In the genomic region with DNA sequence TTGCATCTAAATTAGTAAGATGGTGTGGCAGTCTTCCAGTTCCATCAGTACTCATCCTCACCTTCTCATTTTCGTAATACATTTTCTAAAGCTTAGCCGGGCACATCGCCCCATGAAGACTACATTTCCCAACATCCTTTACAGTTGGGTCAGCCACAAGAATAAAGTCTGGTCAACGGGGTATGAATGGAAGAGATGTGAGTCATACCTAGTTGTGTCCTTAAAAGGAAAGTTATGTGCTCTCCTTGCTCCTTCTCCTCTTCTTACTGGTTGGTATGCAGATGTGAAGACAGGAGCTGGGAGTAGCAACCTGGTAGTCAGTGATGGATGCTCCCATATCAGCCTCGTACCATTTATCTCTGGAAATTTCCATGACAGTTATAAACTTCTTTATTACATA, we compare ENCODE assay signal across 11 cellular contexts.
DNase-seq lines count a peak whose midpoint lies in the region; FAIRE-seq and TF ChIP-seq lines count a peak whose summit lies in the region.
"Had no signal": no experiment of that assay in that cellular context is flagged by ENCODE, and none has a peak within 500 bp of the region (broad histone marks: within the 10 kb centered on the region; RNA-seq: fewer than 3 reads in every experiment).

No MANE protein-coding gene starts in this region.

- CTCF ChIA-PET in HEK293T (lab: Yijun Ruan, JAX), result no interaction called here

- no peak for TF ChIP-seq CTCF in astrocyte of the spinal cord (IDR thresholded peaks at IDR 0.05; ENCODE audit: low read depth, low read length)

- FAIRE-seq in HTR-8/SVneo (lab: Jason Lieb, UNC), result peak; percentile 73

- H3K4me3 ChIP-seq in astrocyte of the spinal cord (ENCODE audit: low read depth, low read length), result no peak overlapping the region

- in situ Hi-C loops in astrocyte of the spinal cord (cut with HindIII; ENCODE audit: low sequenced_read_pairs) (no loop called here), KBM-7 (cut with MboI; ENCODE audit: low pct_unique_long_range_greater_than_20kb, low sequenced_read_pairs) (no loop called here)

- POLR2A ChIA-PET in HEK293T (lab: Yijun Ruan, JAX), result no interaction called here

- peak; percentile 70 for DNase-seq in AG20443 (ENCODE audit: low spot score)
- peak; percentile 70 for DNase-seq in HTR-8/SVneo (ENCODE audit: insufficient read length, low spot score)
- DNase-seq in astrocyte of the spinal cord (ENCODE audit: low read depth, low spot score), result peak; percentile 90
- peak; percentile 93 for DNase-seq in kidney glomerular epithelial cell (lab: John Stamatoyannopoulos, UW)
- no peak for DNase-seq in HEK293T (ENCODE audit: extremely low spot score)
- DNase-seq in stimulated activated CD4-positive, alpha-beta T cell treated with anti-CD3 and anti-CD28 coated beads, Interleukin-4, amount 100 ng/mL, for 4 hours, result no peak
- no peak for DNase-seq in KBM-7
- DNase-seq in GM19238 (ENCODE audit: insufficient read length, low spot score), result no peak
- DNase-seq: activated CD4-positive, alpha-beta T cell treated with anti-CD3 and anti-CD28 coated beads, Interleukin-2, amount 50 U/mL, for 48 hours; central memory CD4-positive, alpha-beta T cell; posterior cingulate gyrus had no signal

TF ChIP-seq in HEK293T, 16 proteins besides CTCF, POLR2A, EP300 and RAD21:
- TF ChIP-seq FOXA1 (IDR thresholded peaks at IDR 0.05) (no peak), BHLHE40 (IDR thresholded peaks at IDR 0.05; ENCODE audit: borderline replicate concordance) (no peak), L3MBTL2 (conservative IDR thresholded peaks at IDR 0.05) (no peak), LEF1 (IDR thresholded peaks at IDR 0.05; ENCODE audit: borderline replicate concordance) (no peak), HDGF (IDR thresholded peaks at IDR 0.05; ENCODE audit: borderline replicate concordance) (no peak), ARNT (IDR thresholded peaks at IDR 0.05) (no peak), SUZ12 (IDR thresholded peaks at IDR 0.05) (no peak), FOXK2 (IDR thresholded peaks at IDR 0.05) (no peak), NFRKB (IDR thresholded peaks at IDR 0.05) (no peak)
- TF ChIP-seq, protein P1, sequence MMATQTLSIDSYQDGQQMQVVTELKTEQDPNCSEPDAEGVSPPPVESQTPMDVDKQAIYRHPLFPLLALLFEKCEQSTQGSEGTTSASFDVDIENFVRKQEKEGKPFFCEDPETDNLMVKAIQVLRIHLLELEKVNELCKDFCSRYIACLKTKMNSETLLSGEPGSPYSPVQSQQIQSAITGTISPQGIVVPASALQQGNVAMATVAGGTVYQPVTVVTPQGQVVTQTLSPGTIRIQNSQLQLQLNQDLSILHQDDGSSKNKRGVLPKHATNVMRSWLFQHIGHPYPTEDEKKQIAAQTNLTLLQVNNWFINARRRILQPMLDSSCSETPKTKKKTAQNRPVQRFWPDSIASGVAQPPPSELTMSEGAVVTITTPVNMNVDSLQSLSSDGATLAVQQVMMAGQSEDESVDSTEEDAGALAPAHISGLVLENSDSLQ (IDR thresholded peaks at IDR 0.05), result no peak

Comparison
In these comparisons a context has a peak if more than half of its experiments do, and no peak if none do; other contexts are left out.
1. DNase-seq: peak in AG20443 (single experiment), HTR-8/SVneo (single experiment), astrocyte of the spinal cord (single experiment) and kidney glomerular epithelial cell (single experiment); none in HEK293T (single experiment), stimulated activated CD4-positive, alpha-beta T cell treated with anti-CD3 and anti-CD28 coated beads, Interleukin-4, amount 100 ng/mL, for 4 hours (0 of 2), KBM-7 (single experiment) and GM19238 (single experiment).